In the genomic region with DNA sequence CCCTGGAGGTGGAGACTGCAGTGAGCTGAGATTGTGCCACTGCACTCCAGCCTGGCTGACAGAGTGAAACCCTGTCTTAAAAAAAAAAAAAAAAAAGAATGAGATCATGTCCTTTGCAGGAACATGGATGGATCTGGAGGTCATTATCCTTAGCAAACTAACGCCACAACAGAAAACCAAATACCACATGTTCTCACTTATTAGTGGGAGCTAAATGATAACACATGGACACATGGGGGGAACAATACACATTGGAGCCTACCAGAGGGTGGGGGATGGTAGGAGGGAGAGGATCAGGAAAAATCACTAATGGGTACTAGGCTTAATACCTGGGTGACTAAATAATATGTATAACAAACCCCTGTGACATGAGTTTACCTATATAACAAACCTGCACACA, we compare ENCODE assay signal across 7 cellular contexts.
DNase-seq lines count a peak whose midpoint lies in the region; ATAC-seq and TF ChIP-seq lines count a peak whose summit lies in the region.
"Not testable (repeated sequence)": the region's sequence is repeated elsewhere in the genome, so short reads cannot be mapped to it uniquely, and the experiment has no call there.

No MANE protein-coding gene starts in this region.

- H4K20me1 ChIP-seq in SK-N-SH (ENCODE audit: insufficient read depth): not testable (repeated sequence)

- POLR2A ChIA-PET in Panc1 (lab: Charles Lee) (interaction anchor here (0.7 kb wide), 1 partner anchor 9 kb away, joined by 3 read pairs; no protein-coding TSS in a partner anchor), SK-N-SH (lab: Yijun Ruan, JAX) (interaction anchor here (0.6 to 1.3 kb wide), 2 partner anchors 14 to 69 kb away, joined by 3 to 4 read pairs; no protein-coding TSS in a partner anchor)

- H2BK120ac ChIP-seq in mesendoderm (ENCODE audit: low read depth, low read length): not testable (repeated sequence)

- TF ChIP-seq EP300 in SK-N-SH (IDR thresholded peaks at IDR 0.05; ENCODE audit: borderline replicate concordance in 1 of 2, low read depth in 1 of 2, low read length in 1 of 2): peak in 1 of 2 experiments; percentile 75; a peak in 2 of 4 replicates

- TF ChIP-seq CTCF in Panc1 (IDR thresholded peaks at IDR 0.05); SK-N-SH (IDR thresholded peaks at IDR 0.05); type B pancreatic cell (conservative IDR thresholded peaks at IDR 0.05): not testable (repeated sequence)

- H2BK5ac ChIP-seq in mesendoderm (ENCODE audit: low read length): not testable (repeated sequence)

- H3K4me1 ChIP-seq in Panc1 (ENCODE audit: control insufficient read depth, insufficient read depth, low read length): peaks cover 17% of the 10 kb centered on the region
- not testable (repeated sequence) for H3K4me1 ChIP-seq in SK-N-SH (ENCODE audit: control insufficient read depth in 1 of 2, insufficient read depth in 2 of 2, low read depth in 1 of 2, low read length in 1 of 2); mesendoderm (ENCODE audit: control insufficient read depth, low read depth, low read length)

- in situ Hi-C loops in Panc1 (cut with HindIII; ENCODE audit: low pct_unique_long_range_greater_than_20kb, low sequenced_read_pairs): not testable (repeated sequence)

- H3K9me2 ChIP-seq in SK-N-SH: not testable (repeated sequence)

- not testable (repeated sequence) for H3K79me1 ChIP-seq in mesendoderm (ENCODE audit: low read length)

- not testable (repeated sequence) for H4K8ac ChIP-seq in mesendoderm (ENCODE audit: low read depth, low read length)

- intact Hi-C loops in Panc1 (cut with micrococcal nuclease; ENCODE audit: unreplicated experiment); activated CD4-positive, alpha-beta T cell treated with anti-CD3 and anti-CD28 coated beads, Interleukin-2, amount 10 ng/mL, durations not matched to agents 24 days and 14 days (cut with micrococcal nuclease): not testable (repeated sequence)

- not testable (repeated sequence) for H3K56ac ChIP-seq in mesendoderm (ENCODE audit: low read length)

- not testable (repeated sequence) for DNase-seq in Panc1 (ENCODE audit: low read depth, low spot score); SK-N-SH; type B pancreatic cell (ENCODE audit: extremely low spot score, unreplicated experiment)
- DNase-seq in activated CD4-positive, alpha-beta T cell treated with anti-CD3 and anti-CD28 coated beads, Interleukin-2, amount 10 ng/mL, durations not matched to agents 24 days and 14 days: peak; percentile 28
- DNase-seq in fibroblast of gingiva (ENCODE audit: low read depth): peak; percentile 65
- DNase-seq in fibroblast of peridontal ligament (ENCODE audit: extremely low read depth): peak; percentile 59
- DNase-seq in mesendoderm: peak; percentile 34

- H2BK15ac ChIP-seq in mesendoderm (replicated peaks; ENCODE audit: low read depth): not testable (repeated sequence)

- not testable (repeated sequence) for H3K9ac ChIP-seq in SK-N-SH; mesendoderm (ENCODE audit: low read length)

- not testable (repeated sequence) for H3K4me1 Mint-ChIP-seq in activated CD4-positive, alpha-beta T cell treated with anti-CD3 and anti-CD28 coated beads, Interleukin-2, amount 10 ng/mL, durations not matched to agents 24 days and 14 days
- H3K4me1 Mint-ChIP-seq in type B pancreatic cell (ENCODE audit: unreplicated experiment): peaks cover 30% of the 10 kb centered on the region

- not testable (repeated sequence) for H2AFZ ChIP-seq in SK-N-SH (ENCODE audit: low read depth)

- not testable (repeated sequence) for BruUV-seq in Panc1 (replicated peaks; lab: Mats Ljungman, UMichigan)

- not testable (repeated sequence) for H3K4me3 Mint-ChIP-seq in activated CD4-positive, alpha-beta T cell treated with anti-CD3 and anti-CD28 coated beads, Interleukin-2, amount 10 ng/mL, durations not matched to agents 24 days and 14 days; type B pancreatic cell

- not testable (repeated sequence) for H3K27me3 Mint-ChIP-seq in activated CD4-positive, alpha-beta T cell treated with anti-CD3 and anti-CD28 coated beads, Interleukin-2, amount 10 ng/mL, durations not matched to agents 24 days and 14 days; type B pancreatic cell

- peak overlapping the region; percentile 77; the same call in 1 of the 2 replicates for H3K27ac ChIP-seq in Panc1 (ENCODE audit: low read length)
- H3K27ac ChIP-seq in SK-N-SH (ENCODE audit: low read depth in 2 of 2, low read length in 1 of 2); mesendoderm (ENCODE audit: low read depth, low read length): not testable (repeated sequence)

- H3F3A ChIP-seq in SK-N-SH (replicated peaks; ENCODE audit: insufficient read depth): not testable (repeated sequence)

- not testable (repeated sequence) for H3K27me3 ChIP-seq in Panc1 (ENCODE audit: control insufficient read depth, insufficient read depth, low read length); SK-N-SH (ENCODE audit: insufficient read depth); mesendoderm (ENCODE audit: insufficient read depth, low read length, poor library complexity)

- not testable (repeated sequence) for H3K9me3 Mint-ChIP-seq in activated CD4-positive, alpha-beta T cell treated with anti-CD3 and anti-CD28 coated beads, Interleukin-2, amount 10 ng/mL, durations not matched to agents 24 days and 14 days; type B pancreatic cell

- H3K4me2 ChIP-seq in SK-N-SH; mesendoderm (ENCODE audit: low read length): not testable (repeated sequence)

- not testable (repeated sequence) for H3K23ac ChIP-seq in mesendoderm (ENCODE audit: low read length)

- H3K4me3 ChIP-seq in Panc1 (ENCODE audit: low read depth in 2 of 2, low read length in 2 of 2); SK-N-SH (ENCODE audit: low read depth in 2 of 2, low read length in 1 of 2); mesendoderm (ENCODE audit: low read length): not testable (repeated sequence)

- H3K36me3 Mint-ChIP-seq in activated CD4-positive, alpha-beta T cell treated with anti-CD3 and anti-CD28 coated beads, Interleukin-2, amount 10 ng/mL, durations not matched to agents 24 days and 14 days (ENCODE audit: low read depth); type B pancreatic cell: not testable (repeated sequence)

- H2AK5ac ChIP-seq in mesendoderm (ENCODE audit: low read length): not testable (repeated sequence)

- 0 out of 2 replicates have a peak, but pooled peaks have one; percentile 4 for TF ChIP-seq RAD21 in SK-N-SH (IDR thresholded peaks at IDR 0.05; ENCODE audit: low read length)

- not testable (repeated sequence) for H3K18ac ChIP-seq in mesendoderm (ENCODE audit: low read length)

- CTCF ChIA-PET in Panc1 (lab: Charles Lee): interaction anchor here (0.7 kb wide), 2 partner anchors 10 to 66 kb away, joined by 3 to 7 read pairs; no protein-coding TSS in a partner anchor
- CTCF ChIA-PET in SK-N-SH (lab: Yijun Ruan, JAX): interaction anchor here (0.8 to 1.7 kb wide), 2 partner anchors 11 to 128 kb away, joined by 4 to 5 read pairs; no protein-coding TSS in a partner anchor

- not testable (repeated sequence) for H3K4ac ChIP-seq in mesendoderm (ENCODE audit: low read depth, low read length)

- not testable (repeated sequence) for H3K79me2 ChIP-seq in SK-N-SH (ENCODE audit: insufficient read depth); mesendoderm (ENCODE audit: control insufficient read depth, insufficient read depth, low read length)

- ATAC-seq in Panc1: not testable (repeated sequence)

- H3K27ac Mint-ChIP-seq in activated CD4-positive, alpha-beta T cell treated with anti-CD3 and anti-CD28 coated beads, Interleukin-2, amount 10 ng/mL, durations not matched to agents 24 days and 14 days: not testable (repeated sequence)
- H3K27ac Mint-ChIP-seq in type B pancreatic cell: peak overlapping the region; percentile 53

- not testable (repeated sequence) for H3K9me3 ChIP-seq in Panc1 (ENCODE audit: control insufficient read depth, insufficient read depth, low read depth, low read length); SK-N-SH

- 11% methylated on average over 1 of the region's 1 CpG for WGBS in SK-N-SH (ENCODE audit: low lambda C conversion rate)
- no CpG with 5 or more reads among the region's 1 CpG for WGBS in mesendoderm (ENCODE audit: extremely low coverage, insufficient coverage, low lambda C conversion rate)

- not testable (repeated sequence) for H3K36me3 ChIP-seq in Panc1 (ENCODE audit: control insufficient read depth, insufficient read depth, low read length); SK-N-SH (replicated peaks in 1 of 2; ENCODE audit: control insufficient read depth in 1 of 2, insufficient read depth in 2 of 2, low read length in 1 of 2); mesendoderm (ENCODE audit: control insufficient read depth, insufficient read depth, low read length)

- H4K5ac ChIP-seq in mesendoderm (ENCODE audit: low read length): not testable (repeated sequence)

TF ChIP-seq in SK-N-SH, 30 proteins besides CTCF, POLR2A, EP300 and RAD21:
- TF ChIP-seq CHD2 (IDR thresholded peaks at IDR 0.05; ENCODE audit: low read length, partially characterized antibody): peak; percentile 60
